1 cellular context compared by ENCODE assay signal in genomic region chr20:50338479-50339195, GRCh38.
TF ChIP-seq lines count a peak whose summit lies in the region.

No MANE protein-coding gene starts in this region.

TF ChIP-seq in WTC11, 78 proteins besides CTCF, POLR2A, EP300 and RAD21 (continued from another document):
- TF ChIP-seq STAT6 (CRISPR knock-in tag; conservative IDR thresholded peaks at IDR 0.05; ENCODE audit: low read depth) = no peak
